ENCODE assay signal across 8 cellular contexts in the genomic region with DNA sequence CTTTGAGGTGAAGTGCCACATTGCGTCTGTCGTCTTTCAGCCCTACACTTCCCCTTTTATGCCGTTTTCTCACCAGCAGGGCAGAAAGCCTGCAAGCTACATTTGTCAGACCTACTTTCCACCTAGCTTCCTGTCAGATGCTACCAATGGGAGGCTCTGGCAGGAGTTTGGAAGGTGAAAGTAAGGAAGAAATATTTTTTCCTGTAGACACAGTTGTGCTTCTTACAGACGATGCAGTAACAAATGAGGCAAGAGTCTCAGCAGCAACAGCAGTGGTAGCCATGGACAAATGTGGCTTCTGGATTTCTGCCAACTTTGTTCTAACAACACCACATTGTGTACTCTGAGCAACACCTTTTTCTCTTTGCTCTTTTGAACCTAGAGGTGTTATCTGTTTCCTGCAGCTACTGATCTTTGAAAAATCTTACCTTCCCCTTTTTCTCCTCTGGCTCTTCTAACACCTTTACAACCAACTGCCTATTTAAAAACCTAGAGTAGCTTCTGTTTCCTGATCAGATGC.
DNase-seq lines count a peak whose midpoint lies in the region; ATAC-seq and TF ChIP-seq lines count a peak whose summit lies in the region.

No MANE protein-coding gene starts in this region.

- H3K4me1 ChIP-seq in Loucy (ENCODE audit: insufficient read depth, low read length, poor library complexity, severe bottlenecking): peaks cover 71% of the 10 kb centered on the region
- H3K4me1 ChIP-seq in PC-3 (ENCODE audit: insufficient read depth, low read length): no peaks in the 10 kb centered on the region

- CTCF ChIA-PET in PC-3 (lab: Charles Lee): no interaction called here

- no peak overlapping the region for H3K4me3 Mint-ChIP-seq in activated T-cell treated with anti-CD3 and anti-CD28 coated beads, Interleukin-2, amount 50 U/mL, for 24 hours
- H3K4me3 Mint-ChIP-seq in natural killer cell: peak overlapping the region; percentile 42

- no peaks in the 10 kb centered on the region for H3K9me3 ChIP-seq in Loucy (ENCODE audit: insufficient read depth, low read depth, low read length)
- H3K9me3 ChIP-seq in PC-3 (ENCODE audit: low read length): no peaks in the 10 kb centered on the region

- in situ Hi-C loops in GM13976 (cut with MboI; ENCODE audit: low sequenced_read_pairs, unreplicated experiment): no loop called here

- peak overlapping the region; percentile 86 for H3K4me2 ChIP-seq in Loucy (ENCODE audit: low read depth, low read length, poor library complexity, severe bottlenecking)
- H3K4me2 ChIP-seq in PC-3 (ENCODE audit: low read length): no peak overlapping the region

- H3K27me3 ChIP-seq in Loucy (ENCODE audit: insufficient read depth, low read length, poor library complexity, severe bottlenecking): no peaks in the 10 kb centered on the region
- H3K27me3 ChIP-seq in PC-3 (ENCODE audit: low read length): no peaks in the 10 kb centered on the region

- TF ChIP-seq CTCF in GM13976 (IDR thresholded peaks at IDR 0.05; ENCODE audit: borderline replicate concordance, control extremely low read depth, extremely low read depth, insufficient read depth, missing control alignments) (no peak), Loucy (conservative IDR thresholded peaks at IDR 0.05; ENCODE audit: low read length) (peak; percentile 45), natural killer cell (IDR thresholded peaks at IDR 0.05) (no peak), PC-3 (conservative IDR thresholded peaks at IDR 0.05; ENCODE audit: low read depth, low read length) (no peak)

- H3K4me1 Mint-ChIP-seq in activated T-cell treated with anti-CD3 and anti-CD28 coated beads, Interleukin-2, amount 50 U/mL, for 24 hours (ENCODE audit: low read depth): peaks cover 52% of the 10 kb centered on the region
- peaks cover 29 to 32% of the 10 kb centered on the region in 2 donors for H3K4me1 Mint-ChIP-seq in natural killer cell

- H3K9me2 ChIP-seq in Loucy (replicated peaks; ENCODE audit: low read depth, low read length): no peaks in the 10 kb centered on the region
- H3K9me2 ChIP-seq in PC-3 (replicated peaks; ENCODE audit: low read length): no peaks in the 10 kb centered on the region

- H4K20me1 ChIP-seq in Loucy (ENCODE audit: insufficient read depth, low read length, poor library complexity, severe bottlenecking): no peaks in the 10 kb centered on the region
- H4K20me1 ChIP-seq in PC-3 (ENCODE audit: low read length): no peaks in the 10 kb centered on the region

- DNase-seq in GM13976 (ENCODE audit: low spot score) (peak; percentile 28), natural killer cell (no peak), PC-3 (no peak), middle frontal gyrus (ENCODE audit: extremely low spot score, low spot score) (no peak)
- peak; percentile 41 for DNase-seq in activated T-cell treated with anti-CD3 and anti-CD28 coated beads, Interleukin-2, amount 50 U/mL, for 24 hours

- intact Hi-C loops in natural killer cell (cut with micrococcal nuclease): loop anchor here (1.0 to 5.0 kb wide), 2 partner anchors 40 to 70 kb away; partner anchors contain the start of gene STT3B
- intact Hi-C loops in PC-3 (cut with micrococcal nuclease): no loop called here

- no peaks in the 10 kb centered on the region for H3K36me3 Mint-ChIP-seq in activated T-cell treated with anti-CD3 and anti-CD28 coated beads, Interleukin-2, amount 50 U/mL, for 24 hours (ENCODE audit: low read depth)
- no peaks in the 10 kb centered on the region for H3K36me3 Mint-ChIP-seq in natural killer cell

- POLR2A ChIA-PET in PC-3 (lab: Charles Lee; ENCODE audit: unreplicated experiment): no interaction called here

- H3K4me3 ChIP-seq in Loucy (ENCODE audit: low read length, poor library complexity, severe bottlenecking) (peak overlapping the region; percentile 67), PC-3 (ENCODE audit: low read length) (no peak overlapping the region)

- H3F3A ChIP-seq in Loucy (ENCODE audit: low read depth) (peaks cover 6% of the 10 kb centered on the region), PC-3 (ENCODE audit: low read length, unreplicated experiment) (no peaks in the 10 kb centered on the region)

- peaks cover 61% of the 10 kb centered on the region for H3K79me2 ChIP-seq in Loucy (ENCODE audit: insufficient read depth, low read length)
- no peaks in the 10 kb centered on the region for H3K79me2 ChIP-seq in PC-3 (ENCODE audit: low read length)

- H3K27ac Mint-ChIP-seq in activated T-cell treated with anti-CD3 and anti-CD28 coated beads, Interleukin-2, amount 50 U/mL, for 24 hours: peak overlapping the region; percentile 56
- H3K27ac Mint-ChIP-seq in natural killer cell: peak overlapping the region; percentile 52 to 75

- H3K9me3 Mint-ChIP-seq in activated T-cell treated with anti-CD3 and anti-CD28 coated beads, Interleukin-2, amount 50 U/mL, for 24 hours: no peaks in the 10 kb centered on the region
- no peaks in the 10 kb centered on the region for H3K9me3 Mint-ChIP-seq in natural killer cell

- BruUV-seq in PC-3 (replicated peaks; lab: Mats Ljungman, UMichigan): no TSS peak

- H3K36me3 ChIP-seq in Loucy (ENCODE audit: insufficient read depth, low read length) (no peaks in the 10 kb centered on the region), PC-3 (ENCODE audit: low read depth, low read length) (no peaks in the 10 kb centered on the region)

- H3K27ac ChIP-seq in PC-3 (ENCODE audit: low read length): no peak overlapping the region

- H3K27me3 Mint-ChIP-seq in activated T-cell treated with anti-CD3 and anti-CD28 coated beads, Interleukin-2, amount 50 U/mL, for 24 hours: no peaks in the 10 kb centered on the region
- no peaks in the 10 kb centered on the region for H3K27me3 Mint-ChIP-seq in natural killer cell (ENCODE audit: low read depth in 2 of 2)

- peak; percentile 93 for ATAC-seq in GM21723 (IDR thresholded peaks at IDR 0.05; ENCODE audit: unreplicated experiment)
- peak; percentile 80 to 92 (median 86) for ATAC-seq in natural killer cell
- ATAC-seq in PC-3: no peak
- no peak for ATAC-seq in GM18873 (IDR thresholded peaks at IDR 0.05; ENCODE audit: low FRiP score, unreplicated experiment)

- H3K9ac ChIP-seq in Loucy (ENCODE audit: low read depth, low read length, poor library complexity, severe bottlenecking): peak overlapping the region; percentile 80
- no peak overlapping the region for H3K9ac ChIP-seq in PC-3 (ENCODE audit: low read length)

- H2AFZ ChIP-seq in Loucy (ENCODE audit: low read length) (no peak overlapping the region), PC-3 (ENCODE audit: low read length) (no peak overlapping the region)

Comparison
In these comparisons a context has a peak if more than half of its experiments do, and no peak if none do; other contexts are left out.
1. DNase-seq: peak in GM13976 (single experiment) and activated T-cell treated with anti-CD3 and anti-CD28 coated beads, Interleukin-2, amount 50 U/mL, for 24 hours (single experiment); none in natural killer cell (single experiment), PC-3 (single experiment) and middle frontal gyrus (single experiment).
2. ATAC-seq: peak in GM21723 (single experiment) and natural killer cell (3 of 3); none in PC-3 (single experiment) and GM18873 (single experiment).